8 cellular contexts compared by ENCODE assay signal in the genomic region with DNA sequence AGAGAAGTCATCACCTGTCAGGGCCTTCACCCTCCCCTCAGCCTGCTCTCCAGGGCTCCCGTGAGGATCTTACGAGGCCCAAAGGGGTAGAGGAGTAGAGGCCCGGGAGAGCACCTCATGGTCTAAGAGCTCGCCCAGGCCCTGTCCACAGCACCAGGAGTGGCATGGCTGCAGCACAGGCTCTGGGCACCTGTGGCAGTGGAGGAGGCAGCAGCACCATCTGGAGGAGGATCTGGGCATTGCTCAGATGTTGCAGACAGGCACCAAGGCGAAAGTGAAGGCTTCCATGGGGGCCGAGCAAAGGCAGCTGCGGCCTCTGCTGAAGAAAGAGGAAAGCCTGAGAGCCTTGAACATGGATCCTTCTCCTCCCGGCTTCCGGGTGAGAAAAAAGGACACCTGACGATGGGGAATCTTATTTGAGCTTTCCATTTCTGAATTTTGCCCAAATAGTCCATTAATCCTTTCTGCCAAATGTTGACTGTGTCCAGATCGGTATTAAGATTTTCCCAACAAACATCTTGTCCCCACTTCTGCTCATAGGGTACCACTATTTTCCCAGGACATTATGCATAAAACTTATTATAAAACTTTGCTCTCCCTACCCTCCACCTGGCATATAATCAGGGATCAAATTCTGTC.
DNase-seq lines count a peak whose midpoint lies in the region; ATAC-seq, FAIRE-seq and TF ChIP-seq lines count a peak whose summit lies in the region.

No MANE protein-coding gene starts in this region.

- TF ChIP-seq CTCF in fibroblast of the aortic adventitia (IDR thresholded peaks at IDR 0.05; ENCODE audit: insufficient read depth, low read length) (peak; percentile 56), pancreas (IDR thresholded peaks at IDR 0.05) (no peak)

- DNase-seq in C1 segment of cervical spinal cord (lab: John Stamatoyannopoulos, UW) (peak in 9 of 14 donors; percentile 5 to 74 (median 35)), NOMO-1 treated with DMSO at 0.1 percent for 48 hours (lab: John Stamatoyannopoulos, UW; ENCODE audit: unreplicated experiment) (peak; percentile 84), fibroblast of the aortic adventitia (ENCODE audit: low read depth) (peak; percentile 32), pancreas (peak in 2 of 6 donors; percentile 24 to 62), NCI-H2029 treated with DMSO at 0.1 percent for 48 hours (lab: John Stamatoyannopoulos, UW) (no peak)
- peak; percentile 65 for DNase-seq in activated CD8-positive, alpha-beta memory T cell treated with anti-CD3 and anti-CD28 coated beads, Interleukin-2, amount 50 U/mL, for 4 hours

- H3K4me3 ChIP-seq in fibroblast of the aortic adventitia (ENCODE audit: low read depth, low read length), result no peak overlapping the region
- H3K4me3 ChIP-seq in pancreas, result no peak overlapping the region

- ATAC-seq in GM18907 (IDR thresholded peaks at IDR 0.05; ENCODE audit: unreplicated experiment) (peak; percentile 99), HG03095 (IDR thresholded peaks at IDR 0.05; ENCODE audit: unreplicated experiment) (peak; percentile 99), pancreas (peak in 3 of 4 donors; percentile 66 to 68 (median 67))

- 82 to 87% methylated on average over 11 of the region's 11 CpGs for WGBS in pancreas, 2 donors

- intact Hi-C loops in pancreas (cut with DNase I), result no loop called here

- no peaks in the 10 kb centered on the region for H3K27me3 ChIP-seq in pancreas

- H3K4me1 ChIP-seq in pancreas, result no peaks in the 10 kb centered on the region

- no peaks in the 10 kb centered on the region for H3K36me3 ChIP-seq in pancreas

- FAIRE-seq in pancreas (lab: Jason Lieb, UNC), result no peak

- H3K27ac ChIP-seq in pancreas, result no peak overlapping the region

- no peaks in the 10 kb centered on the region for H3K9me3 ChIP-seq in pancreas
